1 cellular context compared by ENCODE assay signal in genomic region chr10:133358162-133358919, GRCh38.
TF ChIP-seq lines count a peak whose summit lies in the region.

No MANE protein-coding gene starts in this region.

TF ChIP-seq in GM23338, 12 proteins besides CTCF, POLR2A, EP300 and RAD21 (continued from another document):
- TF ChIP-seq ZNF462 (CRISPR knock-in tag; IDR thresholded peaks at IDR 0.05) (no peak), STAT1 (IDR thresholded peaks at IDR 0.05; ENCODE audit: unreplicated experiment) (no peak), EZH2 (IDR thresholded peaks at IDR 0.05; ENCODE audit: low read depth, unreplicated experiment) (no peak), POLR2AphosphoS5 (IDR thresholded peaks at IDR 0.05; ENCODE audit: low read depth) (no peak), JUNB (IDR thresholded peaks at IDR 0.05; ENCODE audit: unreplicated experiment) (no peak), NANOG (IDR thresholded peaks at IDR 0.05; ENCODE audit: borderline replicate concordance) (no peak), EZH2phosphoT487 (IDR thresholded peaks at IDR 0.05; ENCODE audit: unreplicated experiment) (no peak), ZNF114 (CRISPR knock-in tag; IDR thresholded peaks at IDR 0.05) (no peak), CREB1 (CRISPR knock-in tag; IDR thresholded peaks at IDR 0.05; ENCODE audit: low read depth) (no peak)
- TF ChIP-seq, protein P1, sequence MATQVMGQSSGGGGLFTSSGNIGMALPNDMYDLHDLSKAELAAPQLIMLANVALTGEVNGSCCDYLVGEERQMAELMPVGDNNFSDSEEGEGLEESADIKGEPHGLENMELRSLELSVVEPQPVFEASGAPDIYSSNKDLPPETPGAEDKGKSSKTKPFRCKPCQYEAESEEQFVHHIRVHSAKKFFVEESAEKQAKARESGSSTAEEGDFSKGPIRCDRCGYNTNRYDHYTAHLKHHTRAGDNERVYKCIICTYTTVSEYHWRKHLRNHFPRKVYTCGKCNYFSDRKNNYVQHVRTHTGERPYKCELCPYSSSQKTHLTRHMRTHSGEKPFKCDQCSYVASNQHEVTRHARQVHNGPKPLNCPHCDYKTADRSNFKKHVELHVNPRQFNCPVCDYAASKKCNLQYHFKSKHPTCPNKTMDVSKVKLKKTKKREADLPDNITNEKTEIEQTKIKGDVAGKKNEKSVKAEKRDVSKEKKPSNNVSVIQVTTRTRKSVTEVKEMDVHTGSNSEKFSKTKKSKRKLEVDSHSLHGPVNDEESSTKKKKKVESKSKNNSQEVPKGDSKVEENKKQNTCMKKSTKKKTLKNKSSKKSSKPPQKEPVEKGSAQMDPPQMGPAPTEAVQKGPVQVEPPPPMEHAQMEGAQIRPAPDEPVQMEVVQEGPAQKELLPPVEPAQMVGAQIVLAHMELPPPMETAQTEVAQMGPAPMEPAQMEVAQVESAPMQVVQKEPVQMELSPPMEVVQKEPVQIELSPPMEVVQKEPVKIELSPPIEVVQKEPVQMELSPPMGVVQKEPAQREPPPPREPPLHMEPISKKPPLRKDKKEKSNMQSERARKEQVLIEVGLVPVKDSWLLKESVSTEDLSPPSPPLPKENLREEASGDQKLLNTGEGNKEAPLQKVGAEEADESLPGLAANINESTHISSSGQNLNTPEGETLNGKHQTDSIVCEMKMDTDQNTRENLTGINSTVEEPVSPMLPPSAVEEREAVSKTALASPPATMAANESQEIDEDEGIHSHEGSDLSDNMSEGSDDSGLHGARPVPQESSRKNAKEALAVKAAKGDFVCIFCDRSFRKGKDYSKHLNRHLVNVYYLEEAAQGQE (IDR thresholded peaks at IDR 0.05; ENCODE audit: unreplicated experiment): no peak
